ENCODE assay signal across 24 cellular contexts in genomic region chr10:87685832-87686589, GRCh38. TPM values are rescaled to one million over a fixed set of nuclear protein-coding genes. Genes with fewer than 3 reads are reported as not detected.
A peak's percentile ranks its signal among the peaks of the same experiment; 100 is the strongest.
DNase-seq lines count a peak whose midpoint lies in the region; ATAC-seq and TF ChIP-seq lines count a peak whose summit lies in the region.
"Had no signal": no experiment of that assay in that cellular context is flagged by ENCODE, and none has a peak within 500 bp of the region (broad histone marks: within the 10 kb centered on the region; RNA-seq: fewer than 3 reads in every experiment).

No MANE protein-coding gene starts in this region.

- no peak overlapping the region for H3K4me3 ChIP-seq in body of pancreas
- no peak overlapping the region for H3K4me3 ChIP-seq in left lung
- H3K4me3 ChIP-seq in upper lobe of right lung: no peak overlapping the region
- H3K4me3 ChIP-seq in SJCRH30: no peak overlapping the region
- no peak overlapping the region for H3K4me3 ChIP-seq in endodermal cell (ENCODE audit: low read length)
- H3K4me3 ChIP-seq: BLaER1, GM12878, SK-N-MC, upper lobe of left lung had no signal

- WGBS in body of pancreas, 2 donors: 34 to 38% methylated on average over 5 of the region's 5 CpGs
- 92 to 100% methylated on average over 2 to 5 of the region's 5 CpGs for WGBS in endodermal cell (ENCODE audit: insufficient coverage in 1 of 2, insufficient read length in 1 of 2), 2 experiments

- H3K27ac ChIP-seq in body of pancreas (peak overlapping the region in 3 of 4 donors; percentile 70 to 84 (median 73)), left lung (no peak overlapping the region), upper lobe of right lung (no peak overlapping the region), SJCRH30 (no peak overlapping the region), endodermal cell (ENCODE audit: low read depth, low read length) (no peak overlapping the region)
- H3K27ac ChIP-seq: BLaER1, parathyroid adenoma, SK-N-MC had no signal

- no peaks in the 10 kb centered on the region for H3K4me1 Mint-ChIP-seq in endodermal cell
- H3K4me1 Mint-ChIP-seq: activated CD4-positive, alpha-beta T cell treated with anti-CD3 and anti-CD28 coated beads for 36 hours; nephron progenitor cell had no signal

- no peaks in the 10 kb centered on the region for H3K27me3 Mint-ChIP-seq in endodermal cell (ENCODE audit: insufficient read depth)

- no peaks in the 10 kb centered on the region for H3K27me3 ChIP-seq in body of pancreas
- no peaks in the 10 kb centered on the region for H3K27me3 ChIP-seq in left lung
- H3K27me3 ChIP-seq in upper lobe of right lung: no peaks in the 10 kb centered on the region
- H3K27me3 ChIP-seq in SJCRH30: no peaks in the 10 kb centered on the region
- H3K27me3 ChIP-seq in endodermal cell (ENCODE audit: control insufficient read depth, insufficient read depth, low read length, poor library complexity, severe bottlenecking): no peaks in the 10 kb centered on the region
- H3K27me3 ChIP-seq: BLaER1, upper lobe of left lung had no signal

- no peaks in the 10 kb centered on the region for H3K9me3 ChIP-seq in body of pancreas
- H3K9me3 ChIP-seq in left lung: no peaks in the 10 kb centered on the region
- no peaks in the 10 kb centered on the region for H3K9me3 ChIP-seq in upper lobe of right lung
- H3K9me3 ChIP-seq in SJCRH30 (replicated peaks): no peaks in the 10 kb centered on the region
- no peaks in the 10 kb centered on the region for H3K9me3 ChIP-seq in endodermal cell (ENCODE audit: control insufficient read depth, low read length)
- H3K9me3 ChIP-seq: BLaER1, upper lobe of left lung had no signal

- no peak overlapping the region for H3K4me3 Mint-ChIP-seq in endodermal cell
- H3K4me3 Mint-ChIP-seq: activated CD4-positive, alpha-beta T cell treated with anti-CD3 and anti-CD28 coated beads for 36 hours; nephron progenitor cell had no signal

- no peak for DNase-seq in Right ventricle myocardium inferior (ENCODE audit: missing footprints)
- DNase-seq in cardiac septum (ENCODE audit: low spot score): no peak
- DNase-seq in body of pancreas: peak in 2 of 4 donors; percentile 26 to 53
- no peak for DNase-seq in left lung
- DNase-seq in upper lobe of right lung: no peak
- DNase-seq in SJCRH30: no peak
- DNase-seq in endodermal cell: no peak
- no peak for DNase-seq in Kasumi-1 (lab: John Stamatoyannopoulos, UW)
- DNase-seq: activated CD4-positive, alpha-beta T cell treated with anti-CD3 and anti-CD28 coated beads for 36 hours; activated naive CD4-positive, alpha-beta T cell treated with Interleukin-2 at 50 U/mL for 16 hours; activated T-cell treated with anti-CD3 and anti-CD28 coated beads, Interleukin-2, amount 50 U/mL, for 1 hour; amniotic stem cell; caudate nucleus; DND-41; MV-4-11; NCI-H2171; NCI-H524 treated with DMSO at 0.1 percent for 48 hours; nephron progenitor cell; T-helper 2 cell; upper lobe of left lung had no signal

- H3K36me3 ChIP-seq in body of pancreas (replicated peaks in 1 of 2; ENCODE audit: insufficient read depth in 1 of 2, low read depth in 2 of 2) (no peaks in the 10 kb centered on the region), left lung (no peaks in the 10 kb centered on the region), upper lobe of right lung (no peaks in the 10 kb centered on the region), SJCRH30 (no peaks in the 10 kb centered on the region), endodermal cell (ENCODE audit: control insufficient read depth, insufficient read depth, low read length) (peaks cover 4% of the 10 kb centered on the region)
- H3K36me3 ChIP-seq: BLaER1 had no signal

- H3K9me3 Mint-ChIP-seq in endodermal cell: no peaks in the 10 kb centered on the region
- H3K9me3 Mint-ChIP-seq: nephron progenitor cell had no signal

- H3K36me3 Mint-ChIP-seq in endodermal cell (ENCODE audit: low read depth): no peaks in the 10 kb centered on the region

- TF ChIP-seq CTCF in body of pancreas (IDR thresholded peaks at IDR 0.05) (no peak), left lung (IDR thresholded peaks at IDR 0.05) (no peak), upper lobe of right lung (IDR thresholded peaks at IDR 0.05) (no peak), endodermal cell (conservative IDR thresholded peaks at IDR 0.05) (no peak)

- ATAC-seq in Right ventricle myocardium inferior: peak; percentile 57
- peak; percentile 94 for ATAC-seq in body of pancreas
- ATAC-seq in left lung: peak; percentile 81
- ATAC-seq in upper lobe of right lung: peak; percentile 40
- ATAC-seq: activated CD4-positive, alpha-beta T cell treated with anti-CD3 and anti-CD28 coated beads for 36 hours; GM12878 had no signal

- peaks cover 33% of the 10 kb centered on the region for H3K4me1 ChIP-seq in body of pancreas
- H3K4me1 ChIP-seq in left lung: peaks cover 0 to 19% of the 10 kb centered on the region in 2 donors
- H3K4me1 ChIP-seq in upper lobe of right lung: peaks cover 9% of the 10 kb centered on the region
- no peaks in the 10 kb centered on the region for H3K4me1 ChIP-seq in SJCRH30
- H3K4me1 ChIP-seq in endodermal cell (ENCODE audit: control insufficient read depth, insufficient read depth, low read length): no peaks in the 10 kb centered on the region
- H3K4me1 ChIP-seq: BLaER1, parathyroid adenoma had no signal

- TF ChIP-seq POLR2A in body of pancreas (IDR thresholded peaks at IDR 0.05): peak in 1 of 3 donors; percentile 15

- intact Hi-C loops in Right ventricle myocardium inferior (cut with DNase I) (no loop called here), cardiac septum (cut with DNase I) (no loop called here), body of pancreas (cut with DNase I) (no loop called here), left lung (cut with DNase I) (no loop called here), upper lobe of right lung (cut with DNase I) (no loop called here)

- no peak overlapping the region for H3K27ac Mint-ChIP-seq in endodermal cell
- H3K27ac Mint-ChIP-seq: activated CD4-positive, alpha-beta T cell treated with anti-CD3 and anti-CD28 coated beads for 36 hours; nephron progenitor cell had no signal

- H3K9ac ChIP-seq in endodermal cell (ENCODE audit: extremely low read depth, low read length, poor library complexity, severe bottlenecking): no peak overlapping the region
- H3K9ac ChIP-seq: BLaER1, parathyroid adenoma had no signal

RNA-seq across cellular contexts. Expression of gene PAPSS2, which starts 26.3 kb away (rescaled TPM):
- total RNA-seq in Right ventricle myocardium inferior (11.1 TPM), cardiac septum (4.6 TPM), body of pancreas (10 to 100 TPM; 16.9 to 17.5 TPM), left lung (100 to 1,000 TPM; 114 to 183 TPM), upper lobe of right lung (210 TPM), endodermal cell (10 to 100 TPM; 15.7 to 20.2 TPM)
- 1.4 and 1.5 TPM in 2 replicates for total RNA-seq in SJCRH30 (2014; rRNA removed; shearing (Covaris generic))
- 4.0 TPM for polyA plus RNA-seq in endodermal cell (2013, experiment 1 of 2)
- 3.6 TPM for polyA plus RNA-seq in endodermal cell (2013, experiment 2 of 2)

Comparison
In these comparisons a context has a peak if more than half of its experiments do, and no peak if none do; other contexts are left out.
1. ATAC-seq: peak in every context shown above with its lines; median percentile 94 in body of pancreas; 81 in left lung; 57 in Right ventricle myocardium inferior; 40 in upper lobe of right lung.
2. H3K27ac ChIP-seq: peak in body of pancreas (3 of 4); none in left lung (0 of 2), upper lobe of right lung (single experiment), SJCRH30 (single experiment) and endodermal cell (single experiment).